Comparison of ENCODE assay signal across 8 cellular contexts in genomic region chr7:25619963-25620799, GRCh38.
A peak's percentile ranks its signal among the peaks of the same experiment; 100 is the strongest.
DNase-seq lines count a peak whose midpoint lies in the region; ATAC-seq and TF ChIP-seq lines count a peak whose summit lies in the region.

No MANE protein-coding gene starts in this region.

- H3K79me1 ChIP-seq in H9 (ENCODE audit: insufficient read depth, low read depth, low read length, poor library complexity, severe bottlenecking) = no peaks in the 10 kb centered on the region

- no peaks in the 10 kb centered on the region for H3K9me3 ChIP-seq in thyroid gland
- H3K9me3 ChIP-seq in H9 (ENCODE audit: control insufficient read depth, low read depth, low read length) = no peaks in the 10 kb centered on the region

- ATAC-seq in activated CD8-positive, alpha-beta T cell treated with anti-CD3 and anti-CD28 coated beads, Interleukin-2, amount 10 ng/mL, durations not matched to agents 7 days and 5 days = peak; percentile 86
- no peak for ATAC-seq in HG03565 (IDR thresholded peaks at IDR 0.05; ENCODE audit: unreplicated experiment)

- TF ChIP-seq CTCF in thyroid gland (IDR thresholded peaks at IDR 0.05) (no peak), H9 (conservative IDR thresholded peaks at IDR 0.05) (no peak)

- H2BK5ac ChIP-seq in H9 (ENCODE audit: insufficient read length, low read length) = no peak overlapping the region

- CTCF ChIA-PET in activated CD8-positive, alpha-beta T cell treated with anti-CD3 and anti-CD28 coated beads, Interleukin-2, amount 10 ng/mL, durations not matched to agents 7 days and 5 days (lab: Charles Lee) = interaction anchor here (1.2 to 2.0 kb wide), 2 partner anchors 51 to 273 kb away, joined by 3 to 5 read pairs; no protein-coding TSS in a partner anchor

- no peak overlapping the region for H4K91ac ChIP-seq in H9 (ENCODE audit: insufficient read length, low read depth, low read length)

- H3K4me3 ChIP-seq in thyroid gland (replicated peaks in 1 of 3) = no peak overlapping the region

- POLR2A ChIA-PET in activated CD8-positive, alpha-beta T cell treated with anti-CD3 and anti-CD28 coated beads, Interleukin-2, amount 10 ng/mL, durations not matched to agents 7 days and 5 days (lab: Charles Lee) = no interaction called here

- intact Hi-C loops in thyroid gland (cut with DNase I) = no loop called here

- H3K27me3 ChIP-seq in thyroid gland (no peaks in the 10 kb centered on the region), H9 (ENCODE audit: insufficient read depth, low read length) (no peaks in the 10 kb centered on the region)

- H2BK15ac ChIP-seq in H9 (ENCODE audit: low read depth, low read length) = no peak overlapping the region

- H3K79me2 ChIP-seq in H9 (ENCODE audit: insufficient read depth, low read length) = no peaks in the 10 kb centered on the region

- no peak overlapping the region for H2BK120ac ChIP-seq in H9 (ENCODE audit: low read depth, low read length, poor library complexity, severe bottlenecking)

- H2BK12ac ChIP-seq in H9 (ENCODE audit: insufficient read length, low read depth, low read length) = no peak overlapping the region

- H3K27ac ChIP-seq in thyroid gland = peak overlapping the region in 1 of 3 donors; percentile 35
- no peak overlapping the region for H3K27ac ChIP-seq in H9 (ENCODE audit: insufficient read length, low read depth, low read length)

- no peak overlapping the region for H3K14ac ChIP-seq in H9 (ENCODE audit: insufficient read depth, low read length)

- no peak overlapping the region for H3K9ac ChIP-seq in H9 (ENCODE audit: extremely low read depth, insufficient read length, low read length)

- no peak overlapping the region for H4K5ac ChIP-seq in H9 (ENCODE audit: insufficient read length, low read depth, low read length)

- H3K27ac Mint-ChIP-seq in activated CD8-positive, alpha-beta T cell treated with anti-CD3 and anti-CD28 coated beads, Interleukin-2, amount 10 ng/mL, durations not matched to agents 7 days and 5 days = peak overlapping the region; percentile 69
- H3K27ac Mint-ChIP-seq in H9 = no peak overlapping the region

- peaks cover 25% of the 10 kb centered on the region for H3K4me1 Mint-ChIP-seq in activated CD8-positive, alpha-beta T cell treated with anti-CD3 and anti-CD28 coated beads, Interleukin-2, amount 10 ng/mL, durations not matched to agents 7 days and 5 days (ENCODE audit: low read depth)
- 0 out of 4 replicates have a peak, but pooled peaks cover 0 to 2% of the 10 kb centered on the region in 2 experiments for H3K4me1 Mint-ChIP-seq in H9

- H3K56ac ChIP-seq in H9 (ENCODE audit: insufficient read length, low read depth, low read length) = no peak overlapping the region

- H3K9me3 Mint-ChIP-seq in activated CD8-positive, alpha-beta T cell treated with anti-CD3 and anti-CD28 coated beads, Interleukin-2, amount 10 ng/mL, durations not matched to agents 7 days and 5 days (ENCODE audit: insufficient read depth) = no peaks in the 10 kb centered on the region
- no peaks in the 10 kb centered on the region for H3K9me3 Mint-ChIP-seq in H9

- H3K4me1 ChIP-seq in thyroid gland (peaks cover 0 to 5% of the 10 kb centered on the region in 2 donors), H9 (ENCODE audit: insufficient read depth, low read length) (no peaks in the 10 kb centered on the region)

- H3K18ac ChIP-seq in H9 (ENCODE audit: insufficient read length, low read depth, low read length) = no peak overlapping the region

- no peak overlapping the region for H3T11ph ChIP-seq in H9 (ENCODE audit: low read length)

- no peak overlapping the region for H3K23ac ChIP-seq in H9 (ENCODE audit: insufficient read length, low read depth, low read length)

- H4K20me1 ChIP-seq in H9 (ENCODE audit: control insufficient read depth, insufficient read depth, insufficient read length) = no peaks in the 10 kb centered on the region

- H2AK5ac ChIP-seq in H9 (ENCODE audit: insufficient read length, low read length) = no peak overlapping the region

- H3K4me2 ChIP-seq in H9 (ENCODE audit: insufficient read depth, insufficient read length, low read length) = no peak overlapping the region

- no peak overlapping the region for H3K4ac ChIP-seq in H9 (ENCODE audit: low read depth, low read length)

- H3K36me3 ChIP-seq in thyroid gland = no peaks in the 10 kb centered on the region

- DNase-seq in activated T-cell treated with anti-CD3 and anti-CD28 coated beads for 1 hour (ENCODE audit: low read depth) = peak; percentile 4
- DNase-seq in activated T-cell treated with anti-CD3 and anti-CD28 coated beads for 4 hours = no peak
- peak; percentile 54 for DNase-seq in activated CD8-positive, alpha-beta T cell treated with anti-CD3 and anti-CD28 coated beads, Interleukin-2, amount 10 ng/mL, durations not matched to agents 7 days and 5 days
- peak; percentile 18 to 57 for DNase-seq in hippocampal formation (lab: John Stamatoyannopoulos, UW)
- peak; percentile 4 to 8 for DNase-seq in thyroid gland
- DNase-seq in DMS114 treated with DMSO at 0.1 percent for 48 hours (lab: John Stamatoyannopoulos, UW; ENCODE audit: unreplicated experiment) = no peak
- no peak for DNase-seq in H9

- no peak overlapping the region for H4K8ac ChIP-seq in H9 (replicated peaks; ENCODE audit: insufficient read length, low read depth, low read length)

- no peak overlapping the region for H2BK20ac ChIP-seq in H9 (ENCODE audit: low read depth, low read length, poor library complexity, severe bottlenecking)

- no peaks in the 10 kb centered on the region for H3K27me3 Mint-ChIP-seq in activated CD8-positive, alpha-beta T cell treated with anti-CD3 and anti-CD28 coated beads, Interleukin-2, amount 10 ng/mL, durations not matched to agents 7 days and 5 days (ENCODE audit: low read depth)
- H3K27me3 Mint-ChIP-seq in H9 (ENCODE audit: low read depth) = no peaks in the 10 kb centered on the region; the same call in 1 of the 2 replicates

- peak in 1 of 2 donors; percentile 6 for TF ChIP-seq POLR2A in thyroid gland (IDR thresholded peaks at IDR 0.05)

- peak overlapping the region; percentile 17 for H3K4me3 Mint-ChIP-seq in activated CD8-positive, alpha-beta T cell treated with anti-CD3 and anti-CD28 coated beads, Interleukin-2, amount 10 ng/mL, durations not matched to agents 7 days and 5 days
- H3K4me3 Mint-ChIP-seq in H9 = no peak overlapping the region

- no peaks in the 10 kb centered on the region for H3K36me3 Mint-ChIP-seq in activated CD8-positive, alpha-beta T cell treated with anti-CD3 and anti-CD28 coated beads, Interleukin-2, amount 10 ng/mL, durations not matched to agents 7 days and 5 days (ENCODE audit: low read depth)
- H3K36me3 Mint-ChIP-seq in H9 (ENCODE audit: insufficient read depth in 1 of 3, low read depth in 3 of 3) = no peaks in the 10 kb centered on the region

- H3K23me2 ChIP-seq in H9 (ENCODE audit: insufficient read length, low read depth, low read length, poor library complexity, severe bottlenecking) = no peaks in the 10 kb centered on the region

- H2AFZ ChIP-seq in H9 (ENCODE audit: low read length) = no peak overlapping the region

- WGBS in thyroid gland, 2 donors = 65 to 70% methylated on average over 8 of the region's 8 CpGs
- no CpG with 5 or more reads among the region's 8 CpGs for WGBS in H9 (ENCODE audit: extremely low coverage, insufficient read length, low lambda C conversion rate)

Comparison
In these comparisons a context has a peak if more than half of its experiments do, and no peak if none do; other contexts are left out.
1. DNase-seq: peak in activated T-cell treated with anti-CD3 and anti-CD28 coated beads for 1 hour (single experiment), activated CD8-positive, alpha-beta T cell treated with anti-CD3 and anti-CD28 coated beads, Interleukin-2, amount 10 ng/mL, durations not matched to agents 7 days and 5 days (single experiment), hippocampal formation (2 of 2) and thyroid gland (2 of 2); none in activated T-cell treated with anti-CD3 and anti-CD28 coated beads for 4 hours (single experiment), DMS114 treated with DMSO at 0.1 percent for 48 hours (single experiment) and H9 (single experiment).